7 cellular contexts compared by ENCODE assay signal in genomic region chrX:49039598-49040375, GRCh38. TPM values are rescaled to one million over a fixed set of nuclear protein-coding genes. Genes with fewer than 3 reads are reported as not detected.
A peak's percentile ranks its signal among the peaks of the same experiment; 100 is the strongest.
DNase-seq lines count a peak whose midpoint lies in the region; FAIRE-seq and TF ChIP-seq lines count a peak whose summit lies in the region.

No MANE protein-coding gene starts in this region.

- POLR2A ChIA-PET in activated CD4-positive, alpha-beta memory T cell treated with anti-CD3 and anti-CD28 coated beads for 36 hours (lab: Charles Lee): interaction anchor here (0.5 to 0.6 kb wide), 2 partner anchors 21 to 553 kb away, joined by 3 read pairs; no protein-coding TSS in a partner anchor

- H3K27ac Mint-ChIP-seq in activated CD4-positive, alpha-beta memory T cell treated with anti-CD3 and anti-CD28 coated beads for 36 hours: peak overlapping the region; percentile 78
- peak overlapping the region; percentile 96 for H3K27ac Mint-ChIP-seq in endodermal cell

- H3K36me3 Mint-ChIP-seq in activated CD4-positive, alpha-beta memory T cell treated with anti-CD3 and anti-CD28 coated beads for 36 hours: peaks cover 20% of the 10 kb centered on the region
- peaks cover 23% of the 10 kb centered on the region for H3K36me3 Mint-ChIP-seq in endodermal cell (ENCODE audit: low read depth)

- WGBS in endodermal cell (ENCODE audit: insufficient coverage in 1 of 2, insufficient read length in 1 of 2), 2 experiments: 5% methylated on average over 9 of the region's 9 CpGs; no CpG with 5 or more reads in 1 of the 2 experiments

- H3K27me3 Mint-ChIP-seq in activated CD4-positive, alpha-beta memory T cell treated with anti-CD3 and anti-CD28 coated beads for 36 hours: no peaks in the 10 kb centered on the region
- H3K27me3 Mint-ChIP-seq in endodermal cell (ENCODE audit: insufficient read depth): no peaks in the 10 kb centered on the region

- H3K9ac ChIP-seq in endodermal cell (ENCODE audit: extremely low read depth, low read length, poor library complexity, severe bottlenecking): peak overlapping the region; percentile 34

- peak overlapping the region; percentile 88 for H3K4me3 ChIP-seq in endodermal cell (ENCODE audit: low read length)

- intact Hi-C loops in activated CD4-positive, alpha-beta memory T cell treated with anti-CD3 and anti-CD28 coated beads for 36 hours (cut with micrococcal nuclease): loop anchor here (10.0 kb wide), 1 partner anchor 205 kb away; the partner anchor contains the start of gene PCSK1N

- peak; percentile 21 for FAIRE-seq in GM19239 (lab: Jason Lieb, UNC)

- H3K4me1 Mint-ChIP-seq in activated CD4-positive, alpha-beta memory T cell treated with anti-CD3 and anti-CD28 coated beads for 36 hours (ENCODE audit: low read depth): peaks cover 30% of the 10 kb centered on the region
- peaks cover 18% of the 10 kb centered on the region for H3K4me1 Mint-ChIP-seq in endodermal cell

- no peaks in the 10 kb centered on the region for H3K27me3 ChIP-seq in endodermal cell (ENCODE audit: control insufficient read depth, insufficient read depth, low read length, poor library complexity, severe bottlenecking)

- peaks cover 3% of the 10 kb centered on the region for H3K4me1 ChIP-seq in endodermal cell (ENCODE audit: control insufficient read depth, insufficient read depth, low read length)

- peak overlapping the region; percentile 49 for H3K4me3 Mint-ChIP-seq in activated CD4-positive, alpha-beta memory T cell treated with anti-CD3 and anti-CD28 coated beads for 36 hours
- peak overlapping the region; percentile 83 for H3K4me3 Mint-ChIP-seq in endodermal cell

- H3K9me3 ChIP-seq in endodermal cell (ENCODE audit: control insufficient read depth, low read length): no peaks in the 10 kb centered on the region

- no peak for TF ChIP-seq CTCF in endodermal cell (conservative IDR thresholded peaks at IDR 0.05)

- no peaks in the 10 kb centered on the region for H3K9me3 Mint-ChIP-seq in activated CD4-positive, alpha-beta memory T cell treated with anti-CD3 and anti-CD28 coated beads for 36 hours
- peaks cover 61% of the 10 kb centered on the region for H3K9me3 Mint-ChIP-seq in endodermal cell

- H3K27ac ChIP-seq in endodermal cell (ENCODE audit: low read depth, low read length): peak overlapping the region; percentile 72

- H3K36me3 ChIP-seq in endodermal cell (ENCODE audit: control insufficient read depth, insufficient read depth, low read length): peaks cover 25% of the 10 kb centered on the region

- DNase-seq in GM19239 (ENCODE audit: insufficient read length, low spot score) (no peak), NCI-H510A (lab: John Stamatoyannopoulos, UW) (peak; percentile 74), endodermal cell (peak; percentile 96), medulla oblongata (ENCODE audit: extremely low spot score) (peak; percentile 85), mesenteric fat pad (ENCODE audit: low spot score) (no peak)
- DNase-seq in activated CD4-positive, alpha-beta memory T cell treated with anti-CD3 and anti-CD28 coated beads for 36 hours: peak; percentile 73
- peak; percentile 4 for DNase-seq in stimulated activated CD8-positive, alpha-beta memory T cell treated with anti-CD3 and anti-CD28 coated beads, Interleukin-15, amount 100 ng/mL, for 1 hour (ENCODE audit: low read depth)

- CTCF ChIA-PET in activated CD4-positive, alpha-beta memory T cell treated with anti-CD3 and anti-CD28 coated beads for 36 hours (lab: Charles Lee): interaction anchor here (2.2 kb wide), 1 partner anchor 148 kb away, joined by 5 read pairs; no protein-coding TSS in a partner anchor

RNA-seq across cellular contexts. Expression of gene TFE3, which starts 3.4 kb away (rescaled TPM):
- total RNA-seq in activated CD4-positive, alpha-beta memory T cell treated with anti-CD3 and anti-CD28 coated beads for 36 hours: 10 to 100 TPM; 29.0 to 29.1 TPM
- total RNA-seq in endodermal cell (10 to 100 TPM; 33.2 to 34.4 TPM), mesenteric fat pad (103 TPM)
- 19.6 TPM for polyA plus RNA-seq in endodermal cell (2013, experiment 1 of 2)
- polyA plus RNA-seq in endodermal cell (2013, experiment 2 of 2): 19.1 TPM

RNA-seq across cellular contexts. Expression of gene CCDC120, which starts 19.0 kb away (rescaled TPM):
- 1 to 10 TPM; 2.7 to 3.6 TPM for total RNA-seq in activated CD4-positive, alpha-beta memory T cell treated with anti-CD3 and anti-CD28 coated beads for 36 hours
- 10 to 100 TPM; 13.4 to 13.5 TPM for total RNA-seq in endodermal cell
- polyA plus RNA-seq in endodermal cell (2013, experiment 1 of 2): 9.6 TPM
- polyA plus RNA-seq in endodermal cell (2013, experiment 2 of 2): 7.7 TPM
- total RNA-seq in mesenteric fat pad: 4.0 TPM

RNA-seq across cellular contexts. Expression of gene PRAF2, which starts 34.0 kb away (rescaled TPM):
- 10 to 100 TPM; 13.2 TPM for total RNA-seq in activated CD4-positive, alpha-beta memory T cell treated with anti-CD3 and anti-CD28 coated beads for 36 hours
- total RNA-seq in endodermal cell (10 to 100 TPM in 1 of 2 donors, 1 to 10 TPM in 1; 8.2 to 15.7 TPM), mesenteric fat pad (20.7 TPM)
- polyA plus RNA-seq in endodermal cell (2013, experiment 1 of 2): 35.7 TPM
- polyA plus RNA-seq in endodermal cell (2013, experiment 2 of 2): 34.4 TPM

RNA-seq across cellular contexts. Expression of gene GRIPAP1, which starts 37.7 kb away (rescaled TPM):
- 10 to 100 TPM; 76.1 to 78.4 TPM for total RNA-seq in activated CD4-positive, alpha-beta memory T cell treated with anti-CD3 and anti-CD28 coated beads for 36 hours
- total RNA-seq in endodermal cell: 10 to 100 TPM; 55.9 to 63.1 TPM
- 45.8 TPM for polyA plus RNA-seq in endodermal cell (2013, experiment 1 of 2)
- polyA plus RNA-seq in endodermal cell (2013, experiment 2 of 2): 44.2 TPM
- total RNA-seq in mesenteric fat pad: 37.6 TPM

RNA-seq across cellular contexts. Expression of gene WDR45, which starts 39.9 kb away (rescaled TPM):
- 10 to 100 TPM; 23.3 to 28.9 TPM for total RNA-seq in activated CD4-positive, alpha-beta memory T cell treated with anti-CD3 and anti-CD28 coated beads for 36 hours
- total RNA-seq in endodermal cell (10 to 100 TPM; 29.8 to 42.5 TPM), mesenteric fat pad (73.4 TPM)
- polyA plus RNA-seq in endodermal cell (2013, experiment 1 of 2): 32.4 TPM
- 28.0 TPM for polyA plus RNA-seq in endodermal cell (2013, experiment 2 of 2)

Comparison
In these comparisons a context has a peak if more than half of its experiments do, and no peak if none do; other contexts are left out.
1. DNase-seq: peak in NCI-H510A (single experiment), activated CD4-positive, alpha-beta memory T cell treated with anti-CD3 and anti-CD28 coated beads for 36 hours (single experiment), endodermal cell (single experiment), medulla oblongata (single experiment) and stimulated activated CD8-positive, alpha-beta memory T cell treated with anti-CD3 and anti-CD28 coated beads, Interleukin-15, amount 100 ng/mL, for 1 hour (single experiment); none in GM19239 (single experiment) and mesenteric fat pad (single experiment).